In the genomic region with DNA sequence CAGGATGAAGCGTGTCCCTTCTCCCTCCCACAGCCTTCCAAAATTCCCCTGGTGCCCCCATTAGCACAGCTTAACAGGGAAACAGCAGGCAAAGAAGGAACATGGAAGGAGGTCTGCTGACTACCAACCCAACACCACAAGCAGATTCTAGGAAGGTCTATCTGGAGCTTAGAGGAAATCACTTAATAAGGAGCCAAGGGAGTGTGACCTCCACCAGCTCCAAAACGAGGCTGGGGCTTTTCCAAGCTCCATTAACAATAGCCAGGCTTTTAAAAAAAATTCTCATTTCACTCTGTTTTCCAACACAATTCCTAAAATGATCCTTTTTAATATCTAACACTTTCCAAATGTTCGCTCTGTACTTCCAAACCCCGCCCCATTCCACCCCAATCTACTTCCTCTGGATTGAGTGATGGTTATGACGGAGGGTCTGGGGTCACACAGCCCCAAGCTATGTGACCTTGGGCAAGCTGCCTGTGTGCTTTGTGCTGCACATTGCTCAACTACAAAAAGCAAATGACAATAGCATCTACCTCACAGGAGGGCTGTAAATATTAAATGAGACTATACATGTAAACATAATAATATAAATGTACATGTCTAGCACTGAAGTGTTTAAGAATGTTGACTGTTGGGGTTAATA, we compare ENCODE assay signal across 15 cellular contexts. TPM values are rescaled to one million over a fixed set of nuclear protein-coding genes. Genes with fewer than 3 reads are reported as not detected.
DNase-seq lines count a peak whose midpoint lies in the region; ATAC-seq lines count a peak whose summit lies in the region.
"Had no signal": no experiment of that assay in that cellular context is flagged by ENCODE, and none has a peak within 500 bp of the region (broad histone marks: within the 10 kb centered on the region; RNA-seq: fewer than 3 reads in every experiment).

No MANE protein-coding gene starts in this region.

- peaks cover 82% of the 10 kb centered on the region for H3K4me1 Mint-ChIP-seq in T-helper 2 cell treated with Interferon-gamma antibody and Interleukin-4, amounts not matched to agents 5 μg/mL and 100 μg/mL, for 36 hours (ENCODE audit: low read depth)
- peaks cover 48 to 79% of the 10 kb centered on the region in 2 donors for H3K4me1 Mint-ChIP-seq in effector memory CD8-positive, alpha-beta T cell (ENCODE audit: low read depth in 2 of 2)

- ATAC-seq in effector memory CD8-positive, alpha-beta T cell (replicated peaks) = no peak
- peak; percentile 69 for ATAC-seq in sciatic nerve

- H3K36me3 Mint-ChIP-seq in T-helper 2 cell treated with Interferon-gamma antibody and Interleukin-4, amounts not matched to agents 5 μg/mL and 100 μg/mL, for 36 hours (ENCODE audit: low read depth) = peaks cover 19% of the 10 kb centered on the region
- peaks cover 4% of the 10 kb centered on the region for H3K36me3 Mint-ChIP-seq in effector memory CD8-positive, alpha-beta T cell (ENCODE audit: insufficient read depth)
- H3K36me3 Mint-ChIP-seq: CD8-positive, alpha-beta T cell had no signal

- no peaks in the 10 kb centered on the region for H3K9me3 ChIP-seq in KOPT-K1 (ENCODE audit: insufficient read depth, low read length, poor library complexity, severe bottlenecking)
- H3K9me3 ChIP-seq: A549, right atrium auricular region had no signal

- H3K36me3 ChIP-seq in KOPT-K1 (ENCODE audit: insufficient read depth, low read length) = no peaks in the 10 kb centered on the region
- H3K36me3 ChIP-seq: right atrium auricular region had no signal

- intact Hi-C loops in sciatic nerve (cut with DNase I) = no loop called here

- H3K27ac ChIP-seq in KOPT-K1 (ENCODE audit: low read depth, low read length, poor library complexity, severe bottlenecking) = peak overlapping the region; percentile 73
- H3K27ac ChIP-seq: right atrium auricular region had no signal

- H3K27ac Mint-ChIP-seq in T-helper 2 cell treated with Interferon-gamma antibody and Interleukin-4, amounts not matched to agents 5 μg/mL and 100 μg/mL, for 36 hours = peak overlapping the region; percentile 23
- peak overlapping the region; percentile 89 to 91 for H3K27ac Mint-ChIP-seq in effector memory CD8-positive, alpha-beta T cell

- peak overlapping the region; percentile 54 for H3K4me3 Mint-ChIP-seq in T-helper 2 cell treated with Interferon-gamma antibody and Interleukin-4, amounts not matched to agents 5 μg/mL and 100 μg/mL, for 36 hours
- peak overlapping the region in 1 of 2 donors; percentile 68 for H3K4me3 Mint-ChIP-seq in effector memory CD8-positive, alpha-beta T cell

- DNase-seq in T-helper 2 cell treated with Interferon-gamma antibody and Interleukin-4, amounts not matched to agents 5 μg/mL and 100 μg/mL, for 36 hours (ENCODE audit: low spot score) = no peak
- DNase-seq in T-helper 2 cell = no peak
- DNase-seq in effector memory CD8-positive, alpha-beta T cell = no peak
- no peak for DNase-seq in sciatic nerve (ENCODE audit: low spot score)
- DNase-seq in kidney glomerular epithelial cell (lab: John Stamatoyannopoulos, UW) = no peak
- DNase-seq in NCI-H2227 treated with DMSO at 0.1 percent for 48 hours (lab: John Stamatoyannopoulos, UW) = no peak
- no peak for DNase-seq in GM19238 (ENCODE audit: insufficient read length, low spot score)
- DNase-seq: effector CD8-positive, alpha-beta T cell; MM.1S; stimulated activated CD4-positive, alpha-beta T cell treated with anti-CD3 and anti-CD28 coated beads, Interleukin-2, amount 100 ng/mL, for 24 hours had no signal

- peaks cover 3% of the 10 kb centered on the region for H3K9me3 Mint-ChIP-seq in T-helper 2 cell treated with Interferon-gamma antibody and Interleukin-4, amounts not matched to agents 5 μg/mL and 100 μg/mL, for 36 hours
- no peaks in the 10 kb centered on the region for H3K9me3 Mint-ChIP-seq in effector memory CD8-positive, alpha-beta T cell
- H3K9me3 Mint-ChIP-seq: activated naive CD4-positive, alpha-beta T cell treated with anti-CD3 and anti-CD28 coated beads for 36 hours; CD8-positive, alpha-beta T cell had no signal

- no peaks in the 10 kb centered on the region for H3K27me3 Mint-ChIP-seq in T-helper 2 cell treated with Interferon-gamma antibody and Interleukin-4, amounts not matched to agents 5 μg/mL and 100 μg/mL, for 36 hours (ENCODE audit: low read depth)
- no peaks in the 10 kb centered on the region for H3K27me3 Mint-ChIP-seq in effector memory CD8-positive, alpha-beta T cell

RNA-seq across cellular contexts. Expression of a gene that starts 55.1 kb away (rescaled TPM):
- total RNA-seq in sciatic nerve = 19.0 TPM
